In the genomic region with DNA sequence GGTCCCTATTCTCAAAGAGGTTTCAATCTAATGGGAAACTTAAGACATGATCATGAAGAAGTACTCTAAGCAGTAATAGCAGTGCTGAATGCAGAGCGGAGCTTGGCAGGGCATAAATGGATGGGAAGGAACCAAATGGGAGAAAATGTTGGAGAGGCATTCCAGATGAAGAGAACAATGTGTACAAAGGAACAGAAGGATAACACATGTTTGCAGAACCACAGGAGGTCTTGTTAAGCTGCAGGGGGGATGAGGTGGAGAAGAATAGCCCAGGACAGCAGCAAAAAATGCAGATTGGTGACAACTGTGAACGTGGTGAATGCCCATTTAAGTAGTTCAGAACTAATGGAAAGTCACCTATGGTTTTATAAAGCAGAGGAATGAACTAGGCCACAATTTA, we compare ENCODE assay signal across 15 cellular contexts.
"Had no signal": no experiment of that assay in that cellular context is flagged by ENCODE, and none has a peak within 500 bp of the region (broad histone marks: within the 10 kb centered on the region; RNA-seq: fewer than 3 reads in every experiment).

No MANE protein-coding gene starts in this region.

- H3K79me2 ChIP-seq: hepatocyte, parathyroid adenoma had no signal

- H3K4me1 Mint-ChIP-seq: activated CD4-positive, alpha-beta T cell treated with anti-CD3 and anti-CD28 coated beads, Interleukin-2, amount 10 ng/mL, durations not matched to agents 7 days and 5 days; stimulated activated effector memory CD8-positive, alpha-beta T cell treated with anti-CD3 and anti-CD28 coated beads, Interleukin-12 subunit alpha, Interleukin-12 subunit beta, amount 100 ng/mL, for 72 hours had no signal

- H3K9ac ChIP-seq: parathyroid adenoma had no signal

- H3K9me3 Mint-ChIP-seq: stimulated activated effector memory CD8-positive, alpha-beta T cell treated with anti-CD3 and anti-CD28 coated beads, Interleukin-12 subunit alpha, Interleukin-12 subunit beta, amount 100 ng/mL, for 72 hours had no signal

- H3K27ac ChIP-seq: hepatocyte, parathyroid adenoma, sigmoid colon, spleen, tibial artery had no signal

- H3K36me3 Mint-ChIP-seq: activated naive CD4-positive, alpha-beta T cell treated with anti-CD3 and anti-CD28 coated beads, Interleukin-2, amount 50 U/mL, for 72 hours; stimulated activated effector memory CD8-positive, alpha-beta T cell treated with anti-CD3 and anti-CD28 coated beads, Interleukin-12 subunit alpha, Interleukin-12 subunit beta, amount 100 ng/mL, for 72 hours had no signal

- DNase-seq: activated CD4-positive, alpha-beta T cell treated with anti-CD3 and anti-CD28 coated beads, Interleukin-2, amount 10 ng/mL, durations not matched to agents 7 days and 5 days; activated CD4-positive, CD25-positive, alpha-beta regulatory T cell; activated CD8-positive, alpha-beta memory T cell treated with anti-CD3 and anti-CD28 coated beads, Interleukin-2, amount 50 U/mL, for 48 hours; activated gamma-delta T cell; activated T-cell treated with anti-CD3 and anti-CD28 coated beads, Interleukin-2, amount 50 U/mL, for 72 hours; sigmoid colon; spleen; stimulated activated CD4-positive, alpha-beta T cell treated with anti-CD3 and anti-CD28 coated beads, Interleukin-1b, Interleukin-23, amount 100 ng/mL, for 48 hours; T-helper 2 cell; tibial artery had no signal

- H3K4me2 ChIP-seq: hepatocyte had no signal

- H3K4me1 ChIP-seq: parathyroid adenoma, sigmoid colon, spleen, tibial artery had no signal

- H3K4me3 Mint-ChIP-seq: activated CD4-positive, alpha-beta T cell treated with anti-CD3 and anti-CD28 coated beads, Interleukin-2, amount 10 ng/mL, durations not matched to agents 7 days and 5 days; activated T-cell treated with anti-CD3 and anti-CD28 coated beads, Interleukin-2, amount 50 U/mL, for 72 hours; neural crest cell; stimulated activated effector memory CD8-positive, alpha-beta T cell treated with anti-CD3 and anti-CD28 coated beads, Interleukin-12 subunit alpha, Interleukin-12 subunit beta, amount 100 ng/mL, for 72 hours had no signal

- H3K36me3 ChIP-seq: sigmoid colon, spleen, tibial artery had no signal

- H3K27me3 Mint-ChIP-seq: activated CD4-positive, alpha-beta T cell treated with anti-CD3 and anti-CD28 coated beads, Interleukin-2, amount 10 ng/mL, durations not matched to agents 7 days and 5 days had no signal

- H3K4me3 ChIP-seq: hepatocyte, sigmoid colon, spleen, tibial artery had no signal

- H3K27me3 ChIP-seq: hepatocyte, sigmoid colon, spleen, tibial artery had no signal

- H2AFZ ChIP-seq: hepatocyte, parathyroid adenoma had no signal

- H3K9me3 ChIP-seq: sigmoid colon, spleen, tibial artery had no signal

- H3K27ac Mint-ChIP-seq: activated CD4-positive, alpha-beta T cell treated with anti-CD3 and anti-CD28 coated beads, Interleukin-2, amount 10 ng/mL, durations not matched to agents 7 days and 5 days; activated naive CD4-positive, alpha-beta T cell treated with anti-CD3 and anti-CD28 coated beads, Interleukin-2, amount 50 U/mL, for 72 hours; activated T-cell treated with anti-CD3 and anti-CD28 coated beads, Interleukin-2, amount 50 U/mL, for 72 hours; stimulated activated effector memory CD8-positive, alpha-beta T cell treated with anti-CD3 and anti-CD28 coated beads, Interleukin-12 subunit alpha, Interleukin-12 subunit beta, amount 100 ng/mL, for 72 hours had no signal
